ENCODE assay signal across 22 cellular contexts in genomic region chr2:44950646-44951045, GRCh38. TPM values are rescaled to one million over a fixed set of nuclear protein-coding genes. Genes with fewer than 3 reads are reported as not detected.
DNase-seq lines count a peak whose midpoint lies in the region; ATAC-seq, FAIRE-seq and TF ChIP-seq lines count a peak whose summit lies in the region.
"Had no signal": no experiment of that assay in that cellular context is flagged by ENCODE, and none has a peak within 500 bp of the region (broad histone marks: within the 10 kb centered on the region; RNA-seq: fewer than 3 reads in every experiment).

No MANE protein-coding gene starts in this region.

- DNase-seq in HTR-8/SVneo (ENCODE audit: insufficient read length, low spot score) (no peak), caudate nucleus (lab: John Stamatoyannopoulos, UW) (no peak), type B pancreatic cell (ENCODE audit: extremely low spot score, unreplicated experiment) (no peak), RCC 7860 (ENCODE audit: low spot score) (no peak)
- no peak for DNase-seq in activated effector memory CD4-positive, alpha-beta T cell treated with Interleukin-2 at 50 U/mL for 16 hours
- DNase-seq: CD8-positive, alpha-beta T cell; GM23248; KG1; NCI-H1092 treated with DMSO at 0.1 percent for 48 hours; NCI-H1436 treated with DMSO at 0.1 percent for 48 hours; NCI-H2029; NCI-H345; NCI-H524 treated with DMSO at 0.1 percent for 48 hours; PC-3; RPMI8226; SHP77 had no signal

- H3K27me3 Mint-ChIP-seq in nephron (ENCODE audit: low read depth) (peaks cover 100% of the 10 kb centered on the region), type B pancreatic cell (peaks cover 95% of the 10 kb centered on the region)

- TF ChIP-seq CTCF in nephron (IDR thresholded peaks at IDR 0.05; ENCODE audit: unreplicated experiment in 3 of 3) (no peak), type B pancreatic cell (conservative IDR thresholded peaks at IDR 0.05) (no peak)

- H3K4me1 Mint-ChIP-seq in nephron (peaks cover 27% of the 10 kb centered on the region), type B pancreatic cell (ENCODE audit: unreplicated experiment) (peaks cover 25% of the 10 kb centered on the region)

- no peak for ATAC-seq in HG02970 (IDR thresholded peaks at IDR 0.05; ENCODE audit: low FRiP score, unreplicated experiment)
- ATAC-seq: CD8-positive, alpha-beta T cell; PC-3 had no signal

- peak; percentile 23 for FAIRE-seq in HTR-8/SVneo (lab: Jason Lieb, UNC)
- no peak for FAIRE-seq in RCC 7860 (lab: Jason Lieb, UNC)
- FAIRE-seq: G401.6 had no signal

- H3K9me3 Mint-ChIP-seq in nephron = no peaks in the 10 kb centered on the region
- no peaks in the 10 kb centered on the region for H3K9me3 Mint-ChIP-seq in type B pancreatic cell
- H3K9me3 Mint-ChIP-seq: CD8-positive, alpha-beta T cell had no signal

- peak overlapping the region; percentile 70 for H3K27ac ChIP-seq in caudate nucleus (ENCODE audit: low read depth, low read length)
- H3K27ac ChIP-seq: BLaER1 treated with 17β-estradiol and CSF1 and Interleukin-3, amounts not matched to agents 10 nM and 100 nM; GM23248; HL-60 had no signal

- peak overlapping the region; percentile 15 to 24 (median 24) for H3K4me3 Mint-ChIP-seq in nephron
- peak overlapping the region; percentile 71 for H3K4me3 Mint-ChIP-seq in type B pancreatic cell
- H3K4me3 Mint-ChIP-seq: CD8-positive, alpha-beta T cell had no signal

- H3K36me3 Mint-ChIP-seq in nephron (ENCODE audit: low read depth) (no peaks in the 10 kb centered on the region), type B pancreatic cell (no peaks in the 10 kb centered on the region)
- H3K36me3 Mint-ChIP-seq: CD8-positive, alpha-beta T cell had no signal

- H3K27ac Mint-ChIP-seq in nephron (no peak overlapping the region), type B pancreatic cell (peak overlapping the region; percentile 17)
- H3K27ac Mint-ChIP-seq: CD8-positive, alpha-beta T cell had no signal

RNA-seq across cellular contexts. Expression of gene SIX3, which starts 9.1 kb away (rescaled TPM):
- total RNA-seq in type B pancreatic cell (ENCODE audit: low replicate concordance) = 0.68 TPM in 1 of 2 replicates, not detected in the other
- total RNA-seq: GM23248, HT1080 had no signal

RNA-seq across cellular contexts. Expression of gene SIX2, which starts 58.6 kb away (rescaled TPM):
- total RNA-seq in type B pancreatic cell (ENCODE audit: low replicate concordance) = 1.9 and 13.8 TPM in 2 replicates
- total RNA-seq: CD8-positive, alpha-beta T cell; GM23248 had no signal
